ENCODE assay signal across 11 cellular contexts in genomic region chr17:42673266-42673884, GRCh38. TPM values are rescaled to one million over a fixed set of nuclear protein-coding genes. Genes with fewer than 3 reads are reported as not detected.
A peak's percentile ranks its signal among the peaks of the same experiment; 100 is the strongest.
DNase-seq lines count a peak whose midpoint lies in the region; ATAC-seq and TF ChIP-seq lines count a peak whose summit lies in the region.
"Had no signal": no experiment of that assay in that cellular context is flagged by ENCODE, and none has a peak within 500 bp of the region (broad histone marks: within the 10 kb centered on the region; RNA-seq: fewer than 3 reads in every experiment).

No MANE protein-coding gene starts in this region.

- peaks cover 56 to 76% (median 66%) of the 10 kb centered on the region in 11 experiments for H3K27me3 ChIP-seq in BLaER1 treated with 17β-estradiol and CSF1 and Interleukin-3, amounts not matched to agents 10 nM and 100 nM
- no peaks in the 10 kb centered on the region for H3K27me3 ChIP-seq in Peyer's patch
- H3K27me3 ChIP-seq in right atrium auricular region, result no peaks in the 10 kb centered on the region
- H3K27me3 ChIP-seq in gastrocnemius medialis, result no peaks in the 10 kb centered on the region

- peak overlapping the region; percentile 94 to 100 (median 99) for H3K4me2 ChIP-seq in BLaER1 treated with 17β-estradiol and CSF1 and Interleukin-3, amounts not matched to agents 10 nM and 100 nM

- peak overlapping the region in 8 of 11 experiments; percentile 54 to 74 (median 66); a peak in 17 of 22 replicates for H3K27ac ChIP-seq in BLaER1 treated with 17β-estradiol and CSF1 and Interleukin-3, amounts not matched to agents 10 nM and 100 nM
- H3K27ac ChIP-seq in Peyer's patch (peak overlapping the region in 3 of 4 donors; percentile 86 to 96 (median 93)), right atrium auricular region (peak overlapping the region; percentile 95 to 99), gastrocnemius medialis (peak overlapping the region; percentile 93 to 100 (median 98))

- no peak for ATAC-seq in gastrocnemius medialis
- ATAC-seq in GM21526 (IDR thresholded peaks at IDR 0.05; ENCODE audit: low FRiP score, unreplicated experiment), result no peak
- ATAC-seq: CD8-positive, alpha-beta T cell had no signal

- peak overlapping the region; percentile 41 to 96 (median 86); a peak in 18 of 20 replicates for H3K4me3 ChIP-seq in BLaER1 treated with 17β-estradiol and CSF1 and Interleukin-3, amounts not matched to agents 10 nM and 100 nM
- H3K4me3 ChIP-seq in Peyer's patch, result peak overlapping the region in 3 of 4 donors; percentile 15 to 85 (median 81)
- peak overlapping the region; percentile 25 to 87 for H3K4me3 ChIP-seq in right atrium auricular region
- peak overlapping the region; percentile 76 to 99 (median 97) for H3K4me3 ChIP-seq in gastrocnemius medialis

- H3K9me3 ChIP-seq in BLaER1 treated with 17β-estradiol and CSF1 and Interleukin-3, amounts not matched to agents 10 nM and 100 nM (replicated peaks in 1 of 11), result no peaks in the 10 kb centered on the region
- H3K9me3 ChIP-seq in Peyer's patch (no peaks in the 10 kb centered on the region), right atrium auricular region (no peaks in the 10 kb centered on the region), gastrocnemius medialis (no peaks in the 10 kb centered on the region)

- TF ChIP-seq POLR2A in Peyer's patch (IDR thresholded peaks at IDR 0.05) (no peak), gastrocnemius medialis (IDR thresholded peaks at IDR 0.05) (peak in 1 of 2 donors; percentile 16)

- H3K9ac ChIP-seq in BLaER1 treated with 17β-estradiol and CSF1 and Interleukin-3, amounts not matched to agents 10 nM and 100 nM, result peak overlapping the region; percentile 24 to 81 (median 68); a peak in 18 of 22 replicates

- in situ Hi-C loops in gastrocnemius medialis (cut with MboI; ENCODE audit: low sequenced_read_pairs in 4 of 4), result loop anchor here in 1 of 4 donors (10.0 kb wide), 1 partner anchor 59 kb away; no protein-coding TSS in a partner anchor

- H3K4me1 ChIP-seq in BLaER1 treated with 17β-estradiol and CSF1 and Interleukin-3, amounts not matched to agents 10 nM and 100 nM, result peaks cover 36 to 64% (median 56%) of the 10 kb centered on the region in 10 experiments
- H3K4me1 ChIP-seq in Peyer's patch (peaks cover 0 to 56% (median 25%) of the 10 kb centered on the region in 4 donors), right atrium auricular region (peaks cover 0 to 53% of the 10 kb centered on the region in 2 donors), gastrocnemius medialis (peaks cover 40 to 49% of the 10 kb centered on the region in 2 donors)

- H4K20me1 ChIP-seq in BLaER1 treated with 17β-estradiol and CSF1 and Interleukin-3, amounts not matched to agents 10 nM and 100 nM, result peaks cover 32 to 73% (median 56%) of the 10 kb centered on the region in 11 experiments; a peak in 20 of 22 replicates

- intact Hi-C loops in gastrocnemius medialis (cut with DNase I; ENCODE audit: low total_unique reads), result no loop called here

- DNase-seq in Peyer's patch (no peak), right atrium auricular region (ENCODE audit: low spot score) (no peak), gastrocnemius medialis (no peak), cerebellar cortex (ENCODE audit: low spot score) (no peak), GM19238 (ENCODE audit: insufficient read length, low spot score) (no peak)
- DNase-seq in activated CD4-positive, CD25-positive, alpha-beta regulatory T cell treated with anti-CD3 and anti-CD28 coated beads, Interleukin-2, amount 50 U/mL, for 72 hours, result no peak
- DNase-seq: activated gamma-delta T cell, NCI-H2029 treated with DMSO at 0.1 percent for 48 hours had no signal

- no peak for TF ChIP-seq CTCF in Peyer's patch (IDR thresholded peaks at IDR 0.05)
- TF ChIP-seq CTCF in right atrium auricular region (IDR thresholded peaks at IDR 0.05), result no peak
- no peak for TF ChIP-seq CTCF in gastrocnemius medialis (IDR thresholded peaks at IDR 0.05 in 4 of 5, conservative IDR thresholded peaks at IDR 0.05 in 1 of 5)

- peaks cover 32 to 50% (median 40%) of the 10 kb centered on the region in 11 experiments for H3K36me3 ChIP-seq in BLaER1 treated with 17β-estradiol and CSF1 and Interleukin-3, amounts not matched to agents 10 nM and 100 nM
- H3K36me3 ChIP-seq in Peyer's patch, result peaks cover 0 to 34% (median 0%) of the 10 kb centered on the region in 3 donors
- H3K36me3 ChIP-seq in right atrium auricular region, result peaks cover 47% of the 10 kb centered on the region
- H3K36me3 ChIP-seq in gastrocnemius medialis, result peaks cover 0 to 39% of the 10 kb centered on the region in 2 donors

RNA-seq across cellular contexts. Expression of gene PLEKHH3, which starts 3.4 kb away (rescaled TPM):
- total RNA-seq in Peyer's patch, result 10 to 100 TPM in 2 of 4 donors, 1 to 10 TPM in 2; 3.5 to 14.0 (median 10.8) TPM
- total RNA-seq in right atrium auricular region, result 10 to 100 TPM; 14.5 to 26.5 TPM
- 10 to 100 TPM; 13.4 to 36.0 (median 31.3) TPM for total RNA-seq in gastrocnemius medialis

RNA-seq across cellular contexts. Expression of gene CCR10, which starts 8.3 kb away (rescaled TPM):
- total RNA-seq in Peyer's patch (1 to 10 TPM in 1 of 4 donors, under 1 TPM in 1, not detected in 2; 0.40 to 2.8 TPM), right atrium auricular region (1 to 10 TPM; 1.3 to 4.4 TPM), gastrocnemius medialis (1 to 10 TPM; 2.0 to 4.6 (median 4.0) TPM)

RNA-seq across cellular contexts. Expression of gene CNTNAP1, which starts 9.0 kb away (rescaled TPM):
- total RNA-seq in Peyer's patch, result 1 to 10 TPM in 3 of 4 donors, under 1 TPM in 1; 0.35 to 5.0 (median 1.3) TPM
- 1 to 10 TPM in 1 of 2 donors, under 1 TPM in 1; 0.96 to 2.0 TPM for total RNA-seq in right atrium auricular region
- total RNA-seq in gastrocnemius medialis, result under 1 TPM; 0.22 to 0.41 (median 0.40) TPM

RNA-seq across cellular contexts. Expression of gene TUBG2, which starts 14.3 kb away (rescaled TPM):
- 10 to 100 TPM in 3 of 4 donors, 1 to 10 TPM in 1; 5.6 to 79.2 (median 16.6) TPM for total RNA-seq in Peyer's patch
- 10 to 100 TPM; 18.2 to 25.7 TPM for total RNA-seq in right atrium auricular region
- total RNA-seq in gastrocnemius medialis, result 1 to 10 TPM; 3.9 to 5.2 (median 4.2) TPM
